4 cellular contexts compared by ENCODE assay signal in genomic region chr14:101152855-101153254, GRCh38.
"Had no signal": no experiment of that assay in that cellular context is flagged by ENCODE, and none has a peak within 500 bp of the region (broad histone marks: within the 10 kb centered on the region; RNA-seq: fewer than 3 reads in every experiment).

No MANE protein-coding gene starts in this region.

- H3K4me3 Mint-ChIP-seq: GM23338, H9 had no signal

- DNase-seq: H9, HCEC 1CT, IMR-90 had no signal

- ATAC-seq: GM23338 had no signal

- H3K27ac Mint-ChIP-seq: GM23338 had no signal
